ENCODE assay signal across 27 cellular contexts in the genomic region with DNA sequence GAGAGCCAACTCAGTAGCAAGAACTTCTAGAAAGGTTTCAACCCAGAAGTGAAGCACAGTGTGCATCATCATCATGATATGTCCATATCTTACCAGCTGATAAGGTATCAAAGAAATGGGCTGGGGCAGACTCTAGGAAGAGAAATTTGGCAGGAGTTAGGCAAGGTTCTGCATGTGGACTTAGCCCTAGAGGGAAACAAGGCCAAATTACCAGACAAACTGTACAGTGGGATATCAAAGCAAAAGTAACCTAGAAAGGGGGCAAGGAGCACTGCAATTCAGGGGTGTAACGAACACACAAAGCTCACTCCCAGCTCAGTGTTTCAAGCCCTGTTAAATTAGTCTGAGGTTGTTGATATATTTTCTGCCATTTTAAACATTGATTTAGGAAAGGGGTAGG.
"Had no signal": no experiment of that assay in that cellular context is flagged by ENCODE, and none has a peak within 500 bp of the region (broad histone marks: within the 10 kb centered on the region; RNA-seq: fewer than 3 reads in every experiment).

No MANE protein-coding gene starts in this region.

- H3K9me3 Mint-ChIP-seq: activated B cell treated with CpG ODN at 0.5 μM for 24 hours; activated CD4-positive, alpha-beta memory T cell treated with anti-CD3 and anti-CD28 coated beads for 36 hours; activated naive CD4-positive, alpha-beta T cell treated with anti-CD3 and anti-CD28 coated beads for 36 hours; activated naive CD4-positive, alpha-beta T cell treated with anti-CD3 and anti-CD28 coated beads, Interleukin-2, amount 50 U/mL, for 72 hours; activated T-cell treated with anti-CD3 and anti-CD28 coated beads, Interleukin-2, amount 50 U/mL, for 4 hours; activated T-helper 1 cell treated with anti-CD3 and anti-CD28 coated beads, Interleukin-12 subunit alpha, Interleukin-12 subunit beta, Interleukin-2, Interleukin-4 antibody, amounts not matched to agents 30 ng/mL and 10 ng/mL and 1 ng/mL, durations not matched to agents 14 hours and 24 hours and 36 hours; T-cell had no signal

- H3K4me1 Mint-ChIP-seq: activated B cell treated with CpG ODN at 0.5 μM for 24 hours, T-cell, T-helper 17 cell had no signal

- H3K36me3 ChIP-seq: adrenal gland had no signal

- H3K4me3 ChIP-seq: adrenal gland, body of pancreas, PC-9 had no signal

- H3K4me1 ChIP-seq: adrenal gland, body of pancreas had no signal

- H3K4me2 ChIP-seq: KMS-11, PC-9 had no signal

- H3K4me3 Mint-ChIP-seq: activated B cell treated with CpG ODN at 0.5 μM for 24 hours; activated CD4-positive, alpha-beta memory T cell treated with anti-CD3 and anti-CD28 coated beads for 36 hours; activated naive CD4-positive, alpha-beta T cell treated with anti-CD3 and anti-CD28 coated beads for 36 hours; activated T-cell treated with anti-CD3 and anti-CD28 coated beads, Interleukin-2, amount 50 U/mL, for 4 hours; activated T-helper 1 cell treated with anti-CD3 and anti-CD28 coated beads, Interleukin-12 subunit alpha, Interleukin-12 subunit beta, Interleukin-2, Interleukin-4 antibody, amounts not matched to agents 30 ng/mL and 10 ng/mL and 1 ng/mL, durations not matched to agents 14 hours and 24 hours and 36 hours; T-cell; T-helper 17 cell had no signal

- H3K27ac Mint-ChIP-seq: activated B cell treated with CpG ODN at 0.5 μM for 24 hours; activated CD4-positive, alpha-beta memory T cell treated with anti-CD3 and anti-CD28 coated beads for 36 hours; activated naive CD4-positive, alpha-beta T cell treated with anti-CD3 and anti-CD28 coated beads for 36 hours; activated naive CD4-positive, alpha-beta T cell treated with anti-CD3 and anti-CD28 coated beads, Interleukin-2, amount 50 U/mL, for 72 hours; activated T-helper 1 cell treated with anti-CD3 and anti-CD28 coated beads, Interleukin-12 subunit alpha, Interleukin-12 subunit beta, Interleukin-2, Interleukin-4 antibody, amounts not matched to agents 30 ng/mL and 10 ng/mL and 1 ng/mL, durations not matched to agents 14 hours and 24 hours and 36 hours; T-cell; T-helper 17 cell had no signal

- H2AFZ ChIP-seq: PC-9 had no signal

- H3K9ac ChIP-seq: KMS-11 had no signal

- H3K27me3 Mint-ChIP-seq: activated B cell treated with CpG ODN at 0.5 μM for 24 hours; activated CD4-positive, alpha-beta memory T cell treated with anti-CD3 and anti-CD28 coated beads for 36 hours; T-helper 17 cell had no signal

- H3K27ac ChIP-seq: adrenal gland, body of pancreas, KMS-11, PC-9, RWPE1, VCaP had no signal

- H3K27me3 ChIP-seq: body of pancreas had no signal

- H3K36me3 Mint-ChIP-seq: activated CD4-positive, alpha-beta memory T cell treated with anti-CD3 and anti-CD28 coated beads for 36 hours; activated naive CD4-positive, alpha-beta T cell treated with anti-CD3 and anti-CD28 coated beads, Interleukin-2, amount 50 U/mL, for 72 hours; T-cell had no signal

- DNase-seq: activated B cell treated with CpG ODN at 0.5 μM for 24 hours; activated CD4-positive, alpha-beta memory T cell treated with anti-CD3 and anti-CD28 coated beads for 36 hours; activated CD4-positive, alpha-beta T cell treated with anti-CD3 and anti-CD28 coated beads for 4 hours; activated CD4-positive, alpha-beta T cell treated with anti-CD3 and anti-CD28 coated beads, Interleukin-2, amount 50 U/mL, for 1 hour; activated CD4-positive, CD25-positive, alpha-beta regulatory T cell treated with anti-CD3 and anti-CD28 coated beads, Interleukin-2, amount 50 U/mL, for 72 hours; activated CD8-positive, alpha-beta memory T cell treated with anti-CD3 and anti-CD28 coated beads, Interleukin-2, amount 50 U/mL, for 4 hours; activated gamma-delta T cell treated with Interleukin-2 at 50 U/mL for 16 hours; activated naive CD4-positive, alpha-beta T cell treated with anti-CD3 and anti-CD28 coated beads for 36 hours; activated T-cell treated with anti-CD3 and anti-CD28 coated beads for 4 hours; activated T-cell treated with anti-CD3 and anti-CD28 coated beads, Interleukin-2, amount 50 U/mL, for 4 hours; adrenal gland; body of pancreas; MM.1S; MV-4-11; NCI-H1092; NCI-H187 treated with DMSO at 0.1 percent for 48 hours; NCI-H2081 treated with DMSO at 0.1 percent for 48 hours; NCI-H345; PC-9; SIG-M5; T-cell; T-helper 17 cell had no signal

- H3K9me3 ChIP-seq: adrenal gland, body of pancreas had no signal
